28 cellular contexts compared by ENCODE assay signal in the genomic region with DNA sequence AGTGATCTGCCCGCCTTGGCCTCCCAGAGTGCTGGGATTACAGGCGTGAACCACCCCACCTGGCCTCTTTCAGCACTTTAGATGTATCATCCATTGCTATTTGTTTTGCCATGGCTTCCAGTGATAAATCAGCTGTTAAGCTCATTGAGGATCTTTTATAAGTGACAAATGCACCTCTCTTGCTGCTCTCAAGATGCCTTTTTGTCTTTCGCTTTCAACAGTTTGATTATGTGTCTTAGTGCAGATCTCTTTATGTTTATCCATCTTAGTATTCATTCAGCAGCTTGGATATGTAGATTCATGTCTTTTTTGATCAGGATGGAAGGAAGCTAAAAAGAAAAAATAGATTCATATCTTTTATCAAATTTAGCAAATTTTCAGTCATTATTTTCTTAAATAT.
"Had no signal": no experiment of that assay in that cellular context is flagged by ENCODE, and none has a peak within 500 bp of the region (broad histone marks: within the 10 kb centered on the region; RNA-seq: fewer than 3 reads in every experiment).

No MANE protein-coding gene starts in this region.

- H3K4me3 ChIP-seq: left lung, lower lobe of right lung, pancreas, prostate gland, sigmoid colon, spleen, tibial nerve, uterus had no signal

- H3K36me3 ChIP-seq: uterus had no signal

- H3K27me3 ChIP-seq: left lung, pancreas, sigmoid colon, spleen, tibial nerve, uterus had no signal

- H3K4me1 ChIP-seq: left lung, lower lobe of right lung, pancreas, prostate gland, sigmoid colon, spleen, tibial nerve, uterus had no signal

- ATAC-seq: left colon; left lung; lower lobe of right lung; naive thymus-derived CD8-positive, alpha-beta T cell; pancreas; right cardiac atrium; stimulated activated memory B cell treated with anti-CD40 and anti-IgM and Interleukin-4, amounts not matched to agents 10 μg/mL and 1 μg/mL and 100 μg/mL, for 72 hours; stimulated activated naive CD8-positive, alpha-beta T cell treated with anti-CD3 and anti-CD28 coated beads, Interleukin-15, amount 100 ng/mL, for 72 hours had no signal

- FAIRE-seq: islet of Langerhans, kidney, pancreas, small intestine had no signal

- H3K9me3 ChIP-seq: pancreas, prostate gland had no signal

- H3K27ac Mint-ChIP-seq: immature natural killer cell; naive thymus-derived CD8-positive, alpha-beta T cell; nephron; stimulated activated memory B cell treated with anti-CD40 and anti-IgM and Interleukin-4, amounts not matched to agents 10 μg/mL and 1 μg/mL and 100 μg/mL, for 72 hours; stimulated activated naive CD8-positive, alpha-beta T cell treated with anti-CD3 and anti-CD28 coated beads, Interleukin-15, amount 100 ng/mL, for 72 hours; type B pancreatic cell had no signal

- H3K4me3 Mint-ChIP-seq: immature natural killer cell; naive thymus-derived CD8-positive, alpha-beta T cell; nephron; neural crest cell; stimulated activated memory B cell treated with anti-CD40 and anti-IgM and Interleukin-4, amounts not matched to agents 10 μg/mL and 1 μg/mL and 100 μg/mL, for 72 hours; stimulated activated naive CD8-positive, alpha-beta T cell treated with anti-CD3 and anti-CD28 coated beads, Interleukin-15, amount 100 ng/mL, for 72 hours; type B pancreatic cell had no signal

- H3K27ac ChIP-seq: left lung, lower lobe of right lung, pancreas, prostate gland, sigmoid colon, spleen, tibial nerve, uterus had no signal

- H3K4me1 Mint-ChIP-seq: immature natural killer cell; nephron; neural crest cell; stimulated activated memory B cell treated with anti-CD40 and anti-IgM and Interleukin-4, amounts not matched to agents 10 μg/mL and 1 μg/mL and 100 μg/mL, for 72 hours; stimulated activated naive CD8-positive, alpha-beta T cell treated with anti-CD3 and anti-CD28 coated beads, Interleukin-15, amount 100 ng/mL, for 72 hours had no signal

- H3K27me3 Mint-ChIP-seq: naive thymus-derived CD8-positive, alpha-beta T cell; stimulated activated memory B cell treated with anti-CD40 and anti-IgM and Interleukin-4, amounts not matched to agents 10 μg/mL and 1 μg/mL and 100 μg/mL, for 72 hours; stimulated activated naive CD8-positive, alpha-beta T cell treated with anti-CD3 and anti-CD28 coated beads, Interleukin-15, amount 100 ng/mL, for 72 hours; type B pancreatic cell had no signal

- DNase-seq: immature natural killer cell; kidney; left colon; left lung; lower lobe of right lung; mammary epithelial cell; mesenchymal stem cell; naive thymus-derived CD8-positive, alpha-beta T cell; nucleus accumbens; pancreas; retina; right cardiac atrium; sigmoid colon; small intestine; spleen; stimulated activated CD4-positive, alpha-beta T cell treated with anti-CD3 and anti-CD28 coated beads, Interleukin-4, amount 100 ng/mL, for 4 hours; stimulated activated CD8-positive, alpha-beta memory T cell treated with anti-CD3 and anti-CD28 coated beads, Interleukin-4, amount 100 ng/mL, for 48 hours; stimulated activated naive CD4-positive, alpha-beta T cell treated with Interleukin-2 at 50 U/mL for 16 hours; stimulated activated naive CD8-positive, alpha-beta T cell treated with anti-CD3 and anti-CD28 coated beads, Interleukin-15, amount 100 ng/mL, for 72 hours; substantia nigra; uterus had no signal
